10 cellular contexts compared by ENCODE assay signal in genomic region chr20:57485770-57486169, GRCh38. TPM values are rescaled to one million over a fixed set of nuclear protein-coding genes. Genes with fewer than 3 reads are reported as not detected.
"Had no signal": no experiment of that assay in that cellular context is flagged by ENCODE, and none has a peak within 500 bp of the region (broad histone marks: within the 10 kb centered on the region; RNA-seq: fewer than 3 reads in every experiment).

No MANE protein-coding gene starts in this region.

- H3K4me3 Mint-ChIP-seq: GM23338, H9, HFFc6 had no signal

- ATAC-seq: GM23338, K562 had no signal

- DNase-seq: H9, HCEC 1CT, HFFc6, IMR-90, KG1 had no signal

- FAIRE-seq: H1, H54, K562 had no signal

- H3K4me2 ChIP-seq: GM23338 had no signal

- H3K4me3 ChIP-seq: GM23338, K562 had no signal

- H3K9me3 Mint-ChIP-seq: GM23338, H9, HFFc6 had no signal

- H3K27ac Mint-ChIP-seq: GM23338, H9, HFFc6 had no signal

- H2AFZ ChIP-seq: GM23338 had no signal

RNA-seq across cellular contexts. Expression of gene CTCFL, which starts 39.2 kb away (rescaled TPM):
- total RNA-seq: HFFc6, HT-29, IMR-90 had no signal
- polyA plus RNA-seq: IMR-90 had no signal
